In genomic region chr14:54570651-54571415, GRCh38 we compare ENCODE assay signal across 14 cellular contexts. TPM values are rescaled to one million over a fixed set of nuclear protein-coding genes. Genes with fewer than 3 reads are reported as not detected.
A peak's percentile ranks its signal among the peaks of the same experiment; 100 is the strongest.
DNase-seq lines count a peak whose midpoint lies in the region; ATAC-seq, FAIRE-seq and TF ChIP-seq lines count a peak whose summit lies in the region.
"Had no signal": no experiment of that assay in that cellular context is flagged by ENCODE, and none has a peak within 500 bp of the region (broad histone marks: within the 10 kb centered on the region; RNA-seq: fewer than 3 reads in every experiment).

No MANE protein-coding gene starts in this region.

- peaks cover 69% of the 10 kb centered on the region for H3K36me3 ChIP-seq in SJSA1
- peaks cover 0 to 7% (median 6%) of the 10 kb centered on the region in 3 donors for H3K36me3 ChIP-seq in skeletal muscle tissue (ENCODE audit: control insufficient read depth in 3 of 3, insufficient read depth in 3 of 3, low read length in 3 of 3)
- H3K36me3 ChIP-seq in pancreas, result no peaks in the 10 kb centered on the region
- H3K36me3 ChIP-seq: left lung had no signal

- no peak overlapping the region for H3K4me3 Mint-ChIP-seq in endothelial cell (ENCODE audit: unreplicated experiment)
- H3K4me3 Mint-ChIP-seq: activated T-helper 1 cell treated with anti-CD3 and anti-CD28 coated beads, Interleukin-12 subunit alpha, Interleukin-12 subunit beta, Interleukin-2, Interleukin-4 antibody, amounts not matched to agents 30 ng/mL and 10 ng/mL and 1 ng/mL, durations not matched to agents 14 hours and 24 hours and 36 hours had no signal

- no peaks in the 10 kb centered on the region for H3K9me3 Mint-ChIP-seq in endothelial cell (ENCODE audit: unreplicated experiment)

- H3K4me1 ChIP-seq in SJSA1 (replicated peaks) (peaks cover 44% of the 10 kb centered on the region), skeletal muscle tissue (ENCODE audit: control insufficient read depth in 3 of 3, insufficient read depth in 3 of 3, low read length in 3 of 3) (peaks cover 41 to 48% (median 45%) of the 10 kb centered on the region in 3 donors), pancreas (peaks cover 0 to 4% (median 0%) of the 10 kb centered on the region in 3 donors)

- H3K27ac ChIP-seq in SJSA1, result peak overlapping the region; percentile 93
- peak overlapping the region; percentile 67 for H3K27ac ChIP-seq in skeletal muscle tissue (ENCODE audit: low read depth, low read length)
- no peak overlapping the region for H3K27ac ChIP-seq in pancreas
- H3K27ac ChIP-seq: left lung had no signal

- H3K27me3 ChIP-seq in SJSA1 (replicated peaks) (no peaks in the 10 kb centered on the region), skeletal muscle tissue (ENCODE audit: control insufficient read depth in 3 of 3, insufficient read depth in 3 of 3, low read length in 3 of 3) (no peaks in the 10 kb centered on the region), pancreas (no peaks in the 10 kb centered on the region)

- DNase-seq in EL (peak; percentile 88), SJSA1 (ENCODE audit: low read depth in 1 of 2, low spot score in 2 of 2) (peak in 1 of 2 experiments; percentile 65), fibroblast of mammary gland (ENCODE audit: low read depth) (peak; percentile 92), pancreas (no peak), endothelial cell (ENCODE audit: low spot score) (no peak), pons (ENCODE audit: low spot score) (no peak), GF-D8 (lab: John Stamatoyannopoulos, UW) (no peak)
- DNase-seq: DND-41; effector CD8-positive, alpha-beta T cell; left lung; NCI-H1092 had no signal

- FAIRE-seq in pancreas (lab: Jason Lieb, UNC), result no peak
- FAIRE-seq: TTC549 had no signal

- peaks cover 10% of the 10 kb centered on the region for H3K4me1 Mint-ChIP-seq in endothelial cell (ENCODE audit: unreplicated experiment)

- no peak for ATAC-seq in pancreas
- ATAC-seq: left lung had no signal

- peaks cover 5% of the 10 kb centered on the region for H3K27me3 Mint-ChIP-seq in endothelial cell (ENCODE audit: unreplicated experiment)

- H3K9me3 ChIP-seq in SJSA1 (replicated peaks), result peaks cover 9% of the 10 kb centered on the region
- H3K9me3 ChIP-seq in skeletal muscle tissue (ENCODE audit: control insufficient read depth in 3 of 3, low read length in 3 of 3), result peaks cover 0 to 3% (median 0%) of the 10 kb centered on the region in 3 donors
- H3K9me3 ChIP-seq in pancreas, result no peaks in the 10 kb centered on the region

- H3K36me3 Mint-ChIP-seq in endothelial cell (ENCODE audit: low read depth, unreplicated experiment), result peaks cover 7% of the 10 kb centered on the region

- TF ChIP-seq CTCF in fibroblast of mammary gland (conservative IDR thresholded peaks at IDR 0.05; ENCODE audit: control insufficient read depth, insufficient read depth, low read depth, low read length) (no peak), pancreas (IDR thresholded peaks at IDR 0.05) (no peak), endothelial cell (IDR thresholded peaks at IDR 0.05; ENCODE audit: unreplicated experiment) (no peak)

- H3K27ac Mint-ChIP-seq in endothelial cell (ENCODE audit: unreplicated experiment), result no peak overlapping the region
- H3K27ac Mint-ChIP-seq: activated T-helper 1 cell treated with anti-CD3 and anti-CD28 coated beads, Interleukin-12 subunit alpha, Interleukin-12 subunit beta, Interleukin-2, Interleukin-4 antibody, amounts not matched to agents 30 ng/mL and 10 ng/mL and 1 ng/mL, durations not matched to agents 14 hours and 24 hours and 36 hours had no signal

- intact Hi-C loops in pancreas (cut with DNase I), result loop anchor here in 2 of 3 donors (5.0 to 10.0 kb wide), 4 partner anchors 111 to 201 kb away; no protein-coding TSS in a partner anchor

- WGBS in pancreas, 2 donors, result 83 to 87% methylated on average over 5 of the region's 5 CpGs

- peak overlapping the region in 1 of 3 donors; percentile 76 for H3K9ac ChIP-seq in skeletal muscle tissue (ENCODE audit: low read depth in 1 of 3, low read length in 3 of 3)

- H3K4me3 ChIP-seq in SJSA1 (peak overlapping the region; percentile 95; the same call in 1 of the 2 replicates), fibroblast of mammary gland (ENCODE audit: control insufficient read depth, low read depth, low read length) (peak overlapping the region; percentile 22), skeletal muscle tissue (ENCODE audit: low read length in 3 of 3) (no peak overlapping the region), pancreas (no peak overlapping the region)
- H3K4me3 ChIP-seq: left lung had no signal

RNA-seq across cellular contexts. Expression of gene SAMD4A, which starts 3.9 kb away (rescaled TPM):
- total RNA-seq in SJSA1 (2014; rRNA removed; shearing (Covaris generic)), result 22.5 and 31.6 TPM in 2 replicates
- total RNA-seq in skeletal muscle tissue, result 52.2 TPM
- total RNA-seq in pancreas, result 10 to 100 TPM in 2 of 6 donors, 1 to 10 TPM in 4; 5.1 to 12.2 (median 9.6) TPM
- polyA plus RNA-seq in pancreas, result 1 to 10 TPM; 2.9 to 4.9 TPM
- total RNA-seq in endothelial cell (ENCODE audit: unreplicated experiment), result 9.2 TPM

Comparison
In these comparisons a context has a peak if more than half of its experiments do, and no peak if none do; other contexts are left out.
1. DNase-seq: peak in EL (single experiment) and fibroblast of mammary gland (single experiment); none in pancreas (0 of 6), endothelial cell (single experiment), pons (single experiment) and GF-D8 (single experiment).
2. H3K27ac ChIP-seq: peak in SJSA1 (single experiment) and skeletal muscle tissue (single experiment); none in pancreas (0 of 4).
3. H3K4me3 ChIP-seq: peak in SJSA1 (single experiment) and fibroblast of mammary gland (single experiment); none in skeletal muscle tissue (0 of 3) and pancreas (0 of 4).